Comparison of ENCODE assay signal across 12 cellular contexts in genomic region chr9:120403543-120403856, GRCh38.
DNase-seq lines count a peak whose midpoint lies in the region; ATAC-seq and TF ChIP-seq lines count a peak whose summit lies in the region.
"Had no signal": no experiment of that assay in that cellular context is flagged by ENCODE, and none has a peak within 500 bp of the region (broad histone marks: within the 10 kb centered on the region; RNA-seq: fewer than 3 reads in every experiment).

No MANE protein-coding gene starts in this region.

- H2BK15ac ChIP-seq in IMR-90 (ENCODE audit: low read depth, low read length): peak overlapping the region; percentile 33; the same call in 2 of the 3 replicates

- H3K4me3 ChIP-seq in CD8-positive, alpha-beta memory T cell (ENCODE audit: low read length): no peak overlapping the region
- H3K4me3 ChIP-seq in IMR-90 (ENCODE audit: insufficient read depth, low read depth, low read length) (no peak overlapping the region), sigmoid colon (no peak overlapping the region)
- H3K4me3 ChIP-seq: body of pancreas had no signal

- no peaks in the 10 kb centered on the region for H3K9me3 Mint-ChIP-seq in CD8-positive, alpha-beta memory T cell
- no peaks in the 10 kb centered on the region for H3K9me3 Mint-ChIP-seq in dendritic cell treated with granulocyte-macrophage colony-stimulating factor and Interleukin-4, amounts not matched to agents 40 ng/mL and 50 ng/mL, for 4 days
- H3K9me3 Mint-ChIP-seq in naive thymus-derived CD8-positive, alpha-beta T cell: no peaks in the 10 kb centered on the region
- H3K9me3 Mint-ChIP-seq: immature natural killer cell; stimulated activated naive B cell treated with anti-CD40 and anti-IgM and Interleukin-4, amounts not matched to agents 10 μg/mL and 1 μg/mL and 100 μg/mL, for 72 hours had no signal

- peak overlapping the region; percentile 87 for H2BK5ac ChIP-seq in IMR-90 (ENCODE audit: low read depth, low read length, poor library complexity, severe bottlenecking)

- peak overlapping the region; percentile 71 for H2AK9ac ChIP-seq in IMR-90 (replicated peaks; ENCODE audit: low read depth, low read length, poor library complexity)

- H3K14ac ChIP-seq in IMR-90 (replicated peaks; ENCODE audit: low read depth, low read length): peak overlapping the region; percentile 73

- H3K4me3 Mint-ChIP-seq in CD8-positive, alpha-beta memory T cell: no peak overlapping the region
- H3K4me3 Mint-ChIP-seq in dendritic cell treated with granulocyte-macrophage colony-stimulating factor and Interleukin-4, amounts not matched to agents 40 ng/mL and 50 ng/mL, for 4 days: no peak overlapping the region
- H3K4me3 Mint-ChIP-seq in naive thymus-derived CD8-positive, alpha-beta T cell: no peak overlapping the region
- H3K4me3 Mint-ChIP-seq: immature natural killer cell; stimulated activated naive B cell treated with anti-CD40 and anti-IgM and Interleukin-4, amounts not matched to agents 10 μg/mL and 1 μg/mL and 100 μg/mL, for 72 hours had no signal

- peaks cover 59% of the 10 kb centered on the region for H3K36me3 ChIP-seq in CD8-positive, alpha-beta memory T cell (ENCODE audit: insufficient read depth, low read length)
- H3K36me3 ChIP-seq in IMR-90 (ENCODE audit: control insufficient read depth, insufficient read depth, low read length): peaks cover 27% of the 10 kb centered on the region
- H3K36me3 ChIP-seq in sigmoid colon: peaks cover 16 to 95% (median 43%) of the 10 kb centered on the region in 4 donors

- H2BK120ac ChIP-seq in IMR-90 (ENCODE audit: low read depth, low read length): peak overlapping the region; percentile 94

- no peak for DNase-seq in CD8-positive, alpha-beta memory T cell
- no peak for DNase-seq in IMR-90
- DNase-seq in sigmoid colon: peak; percentile 28
- DNase-seq in NCI-H2107 (lab: John Stamatoyannopoulos, UW): no peak
- no peak for DNase-seq in naive thymus-derived CD8-positive, alpha-beta T cell
- DNase-seq in AG08396 (ENCODE audit: low spot score): no peak
- DNase-seq: activated CD4-positive, CD25-positive, alpha-beta regulatory T cell treated with anti-CD3 and anti-CD28 coated beads, Interleukin-2, amount 50 U/mL, for 72 hours; immature natural killer cell; stimulated activated CD4-positive, alpha-beta T cell treated with anti-CD3 and anti-CD28 coated beads, Interleukin-4, amount 100 ng/mL, for 24 hours; stimulated activated naive B cell treated with anti-CD40 and anti-IgM and Interleukin-4, amounts not matched to agents 10 μg/mL and 1 μg/mL and 100 μg/mL, for 72 hours had no signal

- peak overlapping the region; percentile 71 for H2AK5ac ChIP-seq in IMR-90 (ENCODE audit: low read depth, low read length)

- peak overlapping the region; percentile 95 for H4K91ac ChIP-seq in IMR-90 (ENCODE audit: insufficient read depth, low read depth, low read length)

- H3K27ac Mint-ChIP-seq in CD8-positive, alpha-beta memory T cell: peak overlapping the region in 2 of 8 donors; percentile 4 to 52
- peak overlapping the region; percentile 63 for H3K27ac Mint-ChIP-seq in dendritic cell treated with granulocyte-macrophage colony-stimulating factor and Interleukin-4, amounts not matched to agents 40 ng/mL and 50 ng/mL, for 4 days
- peak overlapping the region in 4 of 10 donors; percentile 1 to 75 (median 30) for H3K27ac Mint-ChIP-seq in naive thymus-derived CD8-positive, alpha-beta T cell
- H3K27ac Mint-ChIP-seq: stimulated activated naive B cell treated with anti-CD40 and anti-IgM and Interleukin-4, amounts not matched to agents 10 μg/mL and 1 μg/mL and 100 μg/mL, for 72 hours had no signal

- in situ Hi-C loops in IMR-90 (cut with MboI; ENCODE audit: low sequenced_read_pairs): no loop called here

- CTCF ChIA-PET in CD8-positive, alpha-beta memory T cell (lab: Charles Lee): no interaction called here
- CTCF ChIA-PET in IMR-90 (lab: Yijun Ruan, JAX): no interaction called here

- peak overlapping the region; percentile 81 for H3K56ac ChIP-seq in IMR-90 (ENCODE audit: extremely low read depth, insufficient read depth, low read length)

- no peak for TF ChIP-seq RAD21 in IMR-90 (IDR thresholded peaks at IDR 0.05; ENCODE audit: low read length)

- no peak for TF ChIP-seq CTCF in IMR-90 (conservative IDR thresholded peaks at IDR 0.05; ENCODE audit: low read depth, low read length)
- TF ChIP-seq CTCF in sigmoid colon (IDR thresholded peaks at IDR 0.05): no peak

- H2BK20ac ChIP-seq in IMR-90 (ENCODE audit: low read depth, low read length): peak overlapping the region; percentile 96

- peak overlapping the region; percentile 74 for H3K18ac ChIP-seq in IMR-90 (ENCODE audit: low read depth, low read length)

- POLR2A ChIA-PET in CD8-positive, alpha-beta memory T cell (lab: Charles Lee): no interaction called here
- POLR2A ChIA-PET in IMR-90 (lab: Charles Lee; ENCODE audit: unreplicated experiment): interaction anchor here (0.6 kb wide), 1 partner anchor 108 kb away, joined by 5 read pairs; no protein-coding TSS in a partner anchor
- POLR2A ChIA-PET in naive thymus-derived CD8-positive, alpha-beta T cell (lab: Charles Lee): no interaction called here

- H3K4ac ChIP-seq in IMR-90 (ENCODE audit: low read depth, low read length): peak overlapping the region; percentile 92

- no TSS peak for BruUV-seq in IMR-90 (replicated peaks; lab: Mats Ljungman, UMichigan)

- H4K8ac ChIP-seq in IMR-90 (ENCODE audit: low read depth in 2 of 2, low read length in 2 of 2): peak overlapping the region; percentile 22 to 88; a peak in 3 of 4 replicates

- H3K27me3 Mint-ChIP-seq in CD8-positive, alpha-beta memory T cell: no peaks in the 10 kb centered on the region
- no peaks in the 10 kb centered on the region for H3K27me3 Mint-ChIP-seq in dendritic cell treated with granulocyte-macrophage colony-stimulating factor and Interleukin-4, amounts not matched to agents 40 ng/mL and 50 ng/mL, for 4 days
- H3K27me3 Mint-ChIP-seq in naive thymus-derived CD8-positive, alpha-beta T cell: no peaks in the 10 kb centered on the region
- H3K27me3 Mint-ChIP-seq: stimulated activated naive B cell treated with anti-CD40 and anti-IgM and Interleukin-4, amounts not matched to agents 10 μg/mL and 1 μg/mL and 100 μg/mL, for 72 hours had no signal

- ATAC-seq in IMR-90 (ENCODE audit: low read depth): no peak
- no peak for ATAC-seq in naive thymus-derived CD8-positive, alpha-beta T cell
- ATAC-seq: body of pancreas; stimulated activated naive B cell treated with anti-CD40 and anti-IgM and Interleukin-4, amounts not matched to agents 10 μg/mL and 1 μg/mL and 100 μg/mL, for 72 hours had no signal

- dilution Hi-C loops in IMR-90 (cut with HindIII; ENCODE audit: low sequenced_read_pairs, unreplicated experiment): no loop called here

- H4K20me1 ChIP-seq in IMR-90 (ENCODE audit: insufficient read depth, low read length): no peaks in the 10 kb centered on the region

- peak overlapping the region; percentile 55 for H4K5ac ChIP-seq in IMR-90 (ENCODE audit: low read depth, low read length)

- H3K9ac ChIP-seq in IMR-90 (ENCODE audit: low read depth, low read length): 0 out of 2 replicates have a peak overlapping the region, but pooled peaks have one; percentile 4

- H3K27ac ChIP-seq in CD8-positive, alpha-beta memory T cell (ENCODE audit: low read depth, low read length): peak overlapping the region; percentile 28
- peak overlapping the region; percentile 81 for H3K27ac ChIP-seq in IMR-90 (ENCODE audit: insufficient read depth, low read length)
- no peak overlapping the region for H3K27ac ChIP-seq in sigmoid colon
- H3K27ac ChIP-seq: body of pancreas had no signal

- H3K4me2 ChIP-seq in IMR-90 (ENCODE audit: low read depth, low read length): peak overlapping the region; percentile 31; the same call in 1 of the 2 replicates

- H2AFZ ChIP-seq in IMR-90 (replicated peaks; ENCODE audit: low read length, poor library complexity): peak overlapping the region; percentile 9

- H3K36me3 Mint-ChIP-seq in CD8-positive, alpha-beta memory T cell: peaks cover 26 to 91% (median 51%) of the 10 kb centered on the region in 3 donors
- H3K36me3 Mint-ChIP-seq in dendritic cell treated with granulocyte-macrophage colony-stimulating factor and Interleukin-4, amounts not matched to agents 40 ng/mL and 50 ng/mL, for 4 days (ENCODE audit: low read depth): peaks cover 78% of the 10 kb centered on the region
- peaks cover 15 to 93% (median 40%) of the 10 kb centered on the region in 3 donors for H3K36me3 Mint-ChIP-seq in naive thymus-derived CD8-positive, alpha-beta T cell

- H3K4me1 Mint-ChIP-seq in CD8-positive, alpha-beta memory T cell: peaks cover 0 to 2% (median 0%) of the 10 kb centered on the region in 3 donors
- H3K4me1 Mint-ChIP-seq in dendritic cell treated with granulocyte-macrophage colony-stimulating factor and Interleukin-4, amounts not matched to agents 40 ng/mL and 50 ng/mL, for 4 days (ENCODE audit: low read depth): peaks cover 34% of the 10 kb centered on the region
- H3K4me1 Mint-ChIP-seq in naive thymus-derived CD8-positive, alpha-beta T cell: peaks cover 0 to 6% (median 1%) of the 10 kb centered on the region in 4 donors
- H3K4me1 Mint-ChIP-seq: immature natural killer cell had no signal

- H3K9me1 ChIP-seq in IMR-90 (ENCODE audit: insufficient read depth, low read length): peaks cover 31% of the 10 kb centered on the region

- peak overlapping the region; percentile 86 for H3K23ac ChIP-seq in IMR-90 (ENCODE audit: low read depth, low read length)

- TF ChIP-seq EP300 in sigmoid colon (IDR thresholded peaks at IDR 0.05): no peak

- 0% methylated on average over 2 of the region's 3 CpGs; no CpG with 5 or more reads in 1 of the 2 experiments for WGBS in IMR-90 (ENCODE audit: extremely low coverage in 2 of 2, insufficient read length in 1 of 2), 2 experiments
- 89 to 91% methylated on average over 3 of the region's 3 CpGs for WGBS in sigmoid colon, 2 donors

- intact Hi-C loops in IMR-90 (cut with micrococcal nuclease) (no loop called here), sigmoid colon (cut with DNase I) (no loop called here)
- intact Hi-C loops in dendritic cell treated with granulocyte-macrophage colony-stimulating factor and Interleukin-4, amounts not matched to agents 40 ng/mL and 50 ng/mL, for 4 days (cut with micrococcal nuclease): no loop called here

- no peaks in the 10 kb centered on the region for H3K27me3 ChIP-seq in CD8-positive, alpha-beta memory T cell (ENCODE audit: insufficient read depth, low read length, poor library complexity, severe bottlenecking)
- no peaks in the 10 kb centered on the region for H3K27me3 ChIP-seq in IMR-90 (ENCODE audit: control insufficient read depth, insufficient read depth, low read length)
- no peaks in the 10 kb centered on the region for H3K27me3 ChIP-seq in sigmoid colon
- H3K27me3 ChIP-seq: body of pancreas had no signal

- no peak for TF ChIP-seq POLR2A in IMR-90 (IDR thresholded peaks at IDR 0.05; ENCODE audit: low read depth, low read length)
- TF ChIP-seq POLR2A in sigmoid colon (IDR thresholded peaks at IDR 0.05): no peak

- no peaks in the 10 kb centered on the region for H3K9me3 ChIP-seq in CD8-positive, alpha-beta memory T cell (ENCODE audit: low read length)
- H3K9me3 ChIP-seq in IMR-90 (ENCODE audit: control insufficient read depth, insufficient read depth, low read length) (no peaks in the 10 kb centered on the region), sigmoid colon (no peaks in the 10 kb centered on the region)
- H3K9me3 ChIP-seq: body of pancreas had no signal

- H3K79me1 ChIP-seq in IMR-90 (ENCODE audit: low read depth in 1 of 2, low read length in 2 of 2): peaks cover 0 to 20% of the 10 kb centered on the region in 2 experiments; a peak in 3 of 4 replicates

- H3K4me1 ChIP-seq in CD8-positive, alpha-beta memory T cell (ENCODE audit: insufficient read depth, low read length): no peaks in the 10 kb centered on the region
- H3K4me1 ChIP-seq in IMR-90 (ENCODE audit: control insufficient read depth, insufficient read depth, low read length): peaks cover 27% of the 10 kb centered on the region
- no peaks in the 10 kb centered on the region for H3K4me1 ChIP-seq in sigmoid colon
- H3K4me1 ChIP-seq: body of pancreas had no signal

Comparison
In these comparisons a context has a peak if more than half of its experiments do, and no peak if none do; other contexts are left out.
1. H3K27ac ChIP-seq: peak in CD8-positive, alpha-beta memory T cell (single experiment) and IMR-90 (single experiment); none in sigmoid colon (0 of 4).